Comparison of ENCODE assay signal across 9 cellular contexts in the genomic region with DNA sequence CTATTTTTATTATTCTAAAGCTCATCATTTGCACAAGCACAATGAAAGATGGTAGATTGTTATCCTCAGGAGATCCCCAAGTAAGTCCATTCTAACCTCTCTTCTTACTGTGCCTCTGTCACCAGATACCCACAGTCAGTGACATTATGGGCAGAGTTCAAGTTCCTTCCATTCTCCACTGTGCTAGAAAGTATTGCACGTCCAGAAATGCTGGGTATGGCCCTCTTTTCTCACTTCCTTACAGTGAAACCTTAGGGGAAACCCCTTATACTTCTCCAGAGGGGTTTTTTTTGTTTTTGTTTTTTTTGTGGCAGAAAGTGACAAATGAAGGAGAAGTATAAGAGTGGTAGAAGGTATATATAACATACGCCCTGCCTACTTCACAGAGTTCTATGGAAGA.
"Had no signal": no experiment of that assay in that cellular context is flagged by ENCODE, and none has a peak within 500 bp of the region (broad histone marks: within the 10 kb centered on the region; RNA-seq: fewer than 3 reads in every experiment).

No MANE protein-coding gene starts in this region.

- DNase-seq: H9, HCEC 1CT, IMR-90, KG1 had no signal

- ATAC-seq: GM23338, K562 had no signal

- FAIRE-seq: H1, H54, HTR-8/SVneo, K562 had no signal

- H3K9me3 Mint-ChIP-seq: GM23338, H9 had no signal

- H3K4me3 ChIP-seq: GM23338, K562 had no signal

- H3K4me3 Mint-ChIP-seq: GM23338, H9 had no signal

- H3K27ac Mint-ChIP-seq: GM23338, H9 had no signal

- H2AFZ ChIP-seq: GM23338 had no signal

- H3K4me2 ChIP-seq: GM23338 had no signal
